ENCODE assay signal across 8 cellular contexts in the genomic region with DNA sequence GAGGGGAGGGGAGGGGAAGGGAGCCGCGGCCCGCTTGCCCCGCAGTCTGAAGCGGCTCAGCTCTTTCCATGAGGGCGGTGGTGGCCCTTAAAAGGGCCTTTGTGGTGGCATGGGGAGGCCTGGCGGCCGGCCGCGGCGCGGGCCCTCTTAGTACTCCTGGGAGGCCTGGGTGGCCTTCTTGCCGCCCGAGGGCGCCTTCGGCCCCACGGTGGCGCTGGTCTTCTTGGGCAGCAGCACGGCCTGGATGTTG. TPM values are rescaled to one million over a fixed set of nuclear protein-coding genes. Genes with fewer than 3 reads are reported as not detected.
DNase-seq lines count a peak whose midpoint lies in the region; ATAC-seq and TF ChIP-seq lines count a peak whose summit lies in the region.

No MANE protein-coding gene starts in this region.

- no peaks in the 10 kb centered on the region for H3F3A ChIP-seq in neural cell (ENCODE audit: insufficient read depth, low read length, poor library complexity, severe bottlenecking)

- H3K4me2 ChIP-seq in neural cell (ENCODE audit: low read length) = peak overlapping the region; percentile 69

- peak; percentile 75 for TF ChIP-seq CTCF in neural cell (IDR thresholded peaks at IDR 0.05; ENCODE audit: poor library complexity, severe bottlenecking)

- peak overlapping the region; percentile 88 to 97 (median 96) for H3K27ac Mint-ChIP-seq in IgD-negative memory B cell
- peak overlapping the region; percentile 91 for H3K27ac Mint-ChIP-seq in activated T-helper 1 cell treated with anti-CD3 and anti-CD28 coated beads, Interleukin-12 subunit alpha, Interleukin-12 subunit beta, Interleukin-2, Interleukin-4 antibody, amounts not matched to agents 30 ng/mL and 10 ng/mL and 1 ng/mL, durations not matched to agents 14 hours and 24 hours and 36 hours

- H3K9me2 ChIP-seq in neural cell (ENCODE audit: insufficient read depth, low read length) = no peaks in the 10 kb centered on the region

- peaks cover 2% of the 10 kb centered on the region for H3K27me3 Mint-ChIP-seq in IgD-negative memory B cell
- peaks cover 4% of the 10 kb centered on the region for H3K27me3 Mint-ChIP-seq in activated T-helper 1 cell treated with anti-CD3 and anti-CD28 coated beads, Interleukin-12 subunit alpha, Interleukin-12 subunit beta, Interleukin-2, Interleukin-4 antibody, amounts not matched to agents 30 ng/mL and 10 ng/mL and 1 ng/mL, durations not matched to agents 14 hours and 24 hours and 36 hours (ENCODE audit: insufficient read depth)

- peaks cover 24 to 31% (median 28%) of the 10 kb centered on the region in 3 donors for H3K4me1 Mint-ChIP-seq in IgD-negative memory B cell
- peaks cover 54% of the 10 kb centered on the region for H3K4me1 Mint-ChIP-seq in activated T-helper 1 cell treated with anti-CD3 and anti-CD28 coated beads, Interleukin-12 subunit alpha, Interleukin-12 subunit beta, Interleukin-2, Interleukin-4 antibody, amounts not matched to agents 30 ng/mL and 10 ng/mL and 1 ng/mL, durations not matched to agents 14 hours and 24 hours and 36 hours (ENCODE audit: low read depth)

- H3K79me2 ChIP-seq in neural cell (replicated peaks; ENCODE audit: insufficient read depth, low read length) = peaks cover 23% of the 10 kb centered on the region

- no peaks in the 10 kb centered on the region for H3K9me3 ChIP-seq in neural cell (ENCODE audit: low read length)

- H3K36me3 Mint-ChIP-seq in IgD-negative memory B cell = no peaks in the 10 kb centered on the region
- H3K36me3 Mint-ChIP-seq in activated T-helper 1 cell treated with anti-CD3 and anti-CD28 coated beads, Interleukin-12 subunit alpha, Interleukin-12 subunit beta, Interleukin-2, Interleukin-4 antibody, amounts not matched to agents 30 ng/mL and 10 ng/mL and 1 ng/mL, durations not matched to agents 14 hours and 24 hours and 36 hours (ENCODE audit: low read depth) = peaks cover 62% of the 10 kb centered on the region

- no peaks in the 10 kb centered on the region for H3K36me3 ChIP-seq in neural cell (ENCODE audit: insufficient read depth, low read length)

- H3K27me3 ChIP-seq in neural cell (ENCODE audit: insufficient read depth, low read depth, low read length) = no peaks in the 10 kb centered on the region

- TF ChIP-seq EP300 in neural cell (conservative IDR thresholded peaks at IDR 0.05; ENCODE audit: poor library complexity, severe bottlenecking) = no peak

- peak; percentile 78 for DNase-seq in NK-92 treated with Interleukin-12 subunit alpha and Interleukin-12 subunit beta, amount 100 ng/mL, for 24 hours (lab: John Stamatoyannopoulos, UW)
- DNase-seq in NK-92 (lab: John Stamatoyannopoulos, UW; ENCODE audit: unreplicated experiment) (no peak), foreskin melanocyte (peak; percentile 71), KBM-7 (no peak)
- peak; percentile 60 for DNase-seq in activated T-helper 1 cell treated with anti-CD3 and anti-CD28 coated beads, Interleukin-12 subunit alpha, Interleukin-12 subunit beta, Interleukin-2, Interleukin-4 antibody, amounts not matched to agents 30 ng/mL and 10 ng/mL and 1 ng/mL, durations not matched to agents 14 hours and 24 hours and 36 hours (ENCODE audit: low spot score)

- ATAC-seq in GM21529 (IDR thresholded peaks at IDR 0.05; ENCODE audit: unreplicated experiment) = peak; percentile 34

- peak overlapping the region; percentile 71 for H3K9ac ChIP-seq in neural cell (ENCODE audit: low read length)

- peak overlapping the region; percentile 48 for H3K27ac ChIP-seq in neural cell (ENCODE audit: low read length)

- H3K4me3 ChIP-seq in neural cell (ENCODE audit: low read length) = peak overlapping the region; percentile 92

- no peaks in the 10 kb centered on the region for H3K9me3 Mint-ChIP-seq in IgD-negative memory B cell
- H3K9me3 Mint-ChIP-seq in activated T-helper 1 cell treated with anti-CD3 and anti-CD28 coated beads, Interleukin-12 subunit alpha, Interleukin-12 subunit beta, Interleukin-2, Interleukin-4 antibody, amounts not matched to agents 30 ng/mL and 10 ng/mL and 1 ng/mL, durations not matched to agents 14 hours and 24 hours and 36 hours = no peaks in the 10 kb centered on the region

- peak overlapping the region; percentile 31 for H2AFZ ChIP-seq in neural cell (ENCODE audit: low read depth, low read length)

- in situ Hi-C loops in KBM-7 (cut with MboI; ENCODE audit: low pct_unique_long_range_greater_than_20kb, low sequenced_read_pairs) = no loop called here

- intact Hi-C loops in activated T-helper 1 cell treated with anti-CD3 and anti-CD28 coated beads, Interleukin-12 subunit alpha, Interleukin-12 subunit beta, Interleukin-2, Interleukin-4 antibody, amounts not matched to agents 30 ng/mL and 10 ng/mL and 1 ng/mL, durations not matched to agents 14 hours and 24 hours and 36 hours (cut with micrococcal nuclease) = loop anchor here (1.0 to 5.0 kb wide), 14 partner anchors 8 to 240 kb away; partner anchors contain the start of genes BCL9L, C2CD2L, CENATAC and HINFP

- no peaks in the 10 kb centered on the region for H4K20me1 ChIP-seq in neural cell (ENCODE audit: insufficient read depth)

- no peak for TF ChIP-seq RAD21 in neural cell (conservative IDR thresholded peaks at IDR 0.05)

- H3K4me3 Mint-ChIP-seq in IgD-negative memory B cell = peak overlapping the region; percentile 81 to 97 (median 95)
- peak overlapping the region; percentile 95 for H3K4me3 Mint-ChIP-seq in activated T-helper 1 cell treated with anti-CD3 and anti-CD28 coated beads, Interleukin-12 subunit alpha, Interleukin-12 subunit beta, Interleukin-2, Interleukin-4 antibody, amounts not matched to agents 30 ng/mL and 10 ng/mL and 1 ng/mL, durations not matched to agents 14 hours and 24 hours and 36 hours

TF ChIP-seq in neural cell, 6 proteins besides CTCF, POLR2A, EP300 and RAD21:
- TF ChIP-seq POLR2AphosphoS5 (IDR thresholded peaks at IDR 0.05) (no peak), MXI1 (conservative IDR thresholded peaks at IDR 0.05; ENCODE audit: poor library complexity, severe bottlenecking) (no peak), SMC3 (conservative IDR thresholded peaks at IDR 0.05; ENCODE audit: poor library complexity) (no peak), REST (IDR thresholded peaks at IDR 0.05; ENCODE audit: borderline replicate concordance) (no peak), TAF1 (IDR thresholded peaks at IDR 0.05; ENCODE audit: low read depth) (no peak), EZH2 (IDR thresholded peaks at IDR 0.05; ENCODE audit: borderline replicate concordance, insufficient read depth, low read length, poor library complexity, severe bottlenecking) (no peak)

RNA-seq across cellular contexts. Expression of gene DPAGT1, which starts 6.9 kb away (rescaled TPM):
- polyA plus RNA-seq in IgD-negative memory B cell (34.7 TPM), neural cell (9.8 and 27.0 TPM in 2 replicates)
- 81.8 and 84.4 TPM in 2 replicates for total RNA-seq in activated T-helper 1 cell treated with anti-CD3 and anti-CD28 coated beads, Interleukin-12 subunit alpha, Interleukin-12 subunit beta, Interleukin-2, Interleukin-4 antibody, amounts not matched to agents 30 ng/mL and 10 ng/mL and 1 ng/mL, durations not matched to agents 14 hours and 24 hours and 36 hours
- polyA minus RNA-seq in neural cell = 10.5 and 14.6 TPM in 2 replicates

RNA-seq across cellular contexts. Expression of gene HMBS, which starts 10.1 kb away (rescaled TPM):
- polyA plus RNA-seq in IgD-negative memory B cell (24.8 TPM), neural cell (12.7 and 15.9 TPM in 2 replicates)
- 55.0 and 55.6 TPM in 2 replicates for total RNA-seq in activated T-helper 1 cell treated with anti-CD3 and anti-CD28 coated beads, Interleukin-12 subunit alpha, Interleukin-12 subunit beta, Interleukin-2, Interleukin-4 antibody, amounts not matched to agents 30 ng/mL and 10 ng/mL and 1 ng/mL, durations not matched to agents 14 hours and 24 hours and 36 hours
- 4.6 and 9.5 TPM in 2 replicates for polyA minus RNA-seq in neural cell

RNA-seq across cellular contexts. Expression of gene C2CD2L, which starts 12.4 kb away (rescaled TPM):
- 5.6 TPM for polyA plus RNA-seq in IgD-negative memory B cell
- total RNA-seq in activated T-helper 1 cell treated with anti-CD3 and anti-CD28 coated beads, Interleukin-12 subunit alpha, Interleukin-12 subunit beta, Interleukin-2, Interleukin-4 antibody, amounts not matched to agents 30 ng/mL and 10 ng/mL and 1 ng/mL, durations not matched to agents 14 hours and 24 hours and 36 hours = 35.7 and 38.2 TPM in 2 replicates
- 13.6 and 21.6 TPM in 2 replicates for polyA plus RNA-seq in neural cell
- polyA minus RNA-seq in neural cell = 11.5 and 13.1 TPM in 2 replicates

RNA-seq across cellular contexts. Expression of gene HINFP, which starts 26.6 kb away (rescaled TPM):
- 12.9 TPM for polyA plus RNA-seq in IgD-negative memory B cell
- total RNA-seq in activated T-helper 1 cell treated with anti-CD3 and anti-CD28 coated beads, Interleukin-12 subunit alpha, Interleukin-12 subunit beta, Interleukin-2, Interleukin-4 antibody, amounts not matched to agents 30 ng/mL and 10 ng/mL and 1 ng/mL, durations not matched to agents 14 hours and 24 hours and 36 hours = 31.2 and 35.2 TPM in 2 replicates
- polyA plus RNA-seq in neural cell = 50.0 and 58.8 TPM in 2 replicates
- 41.7 and 42.1 TPM in 2 replicates for polyA minus RNA-seq in neural cell

RNA-seq across cellular contexts. Expression of gene VPS11, which starts 27.1 kb away (rescaled TPM):
- polyA plus RNA-seq in IgD-negative memory B cell = 52.6 TPM
- 23.5 and 24.0 TPM in 2 replicates for total RNA-seq in activated T-helper 1 cell treated with anti-CD3 and anti-CD28 coated beads, Interleukin-12 subunit alpha, Interleukin-12 subunit beta, Interleukin-2, Interleukin-4 antibody, amounts not matched to agents 30 ng/mL and 10 ng/mL and 1 ng/mL, durations not matched to agents 14 hours and 24 hours and 36 hours
- polyA plus RNA-seq in neural cell = 24.1 and 24.8 TPM in 2 replicates
- 33.7 and 41.9 TPM in 2 replicates for polyA minus RNA-seq in neural cell

Comparison
In these comparisons a context has a peak if more than half of its experiments do, and no peak if none do; other contexts are left out.
1. DNase-seq: peak in NK-92 treated with Interleukin-12 subunit alpha and Interleukin-12 subunit beta, amount 100 ng/mL, for 24 hours (single experiment), activated T-helper 1 cell treated with anti-CD3 and anti-CD28 coated beads, Interleukin-12 subunit alpha, Interleukin-12 subunit beta, Interleukin-2, Interleukin-4 antibody, amounts not matched to agents 30 ng/mL and 10 ng/mL and 1 ng/mL, durations not matched to agents 14 hours and 24 hours and 36 hours (single experiment) and foreskin melanocyte (single experiment); none in NK-92 (single experiment) and KBM-7 (single experiment).